Comparison of ENCODE assay signal across 10 cellular contexts in genomic region chr4:3368841-3369760, GRCh38.
DNase-seq lines count a peak whose midpoint lies in the region; ATAC-seq, FAIRE-seq and TF ChIP-seq lines count a peak whose summit lies in the region.
"Had no signal": no experiment of that assay in that cellular context is flagged by ENCODE, and none has a peak within 500 bp of the region (broad histone marks: within the 10 kb centered on the region; RNA-seq: fewer than 3 reads in every experiment).

No MANE protein-coding gene starts in this region.

- TF ChIP-seq CTCF in WI38 (IDR thresholded peaks at IDR 0.05; ENCODE audit: low read depth, low read length) (no peak), foreskin fibroblast (IDR thresholded peaks at IDR 0.05; ENCODE audit: low read depth, low read length) (no peak), suprapubic skin (IDR thresholded peaks at IDR 0.05) (no peak), D721Med (IDR thresholded peaks at IDR 0.05; ENCODE audit: insufficient read depth, missing control alignments) (no peak)

- no peak for TF ChIP-seq POLR2A in suprapubic skin (IDR thresholded peaks at IDR 0.05)

- peaks cover 11% of the 10 kb centered on the region for H3K4me1 Mint-ChIP-seq in activated CD8-positive, alpha-beta memory T cell treated with anti-CD3 and anti-CD28 coated beads, Interleukin-2, amount 10 ng/mL, durations not matched to agents 7 days and 5 days

- H3K4me1 ChIP-seq in suprapubic skin, result peaks cover 34% of the 10 kb centered on the region

- no peak for FAIRE-seq in D721Med (lab: Jason Lieb, UNC)

- no peaks in the 10 kb centered on the region for H3K36me3 Mint-ChIP-seq in activated CD8-positive, alpha-beta memory T cell treated with anti-CD3 and anti-CD28 coated beads, Interleukin-2, amount 10 ng/mL, durations not matched to agents 7 days and 5 days

- no peaks in the 10 kb centered on the region for H3K27me3 ChIP-seq in suprapubic skin

- no peaks in the 10 kb centered on the region for H3K36me3 ChIP-seq in suprapubic skin

- H3K27ac ChIP-seq in suprapubic skin, result no peak overlapping the region
- H3K27ac ChIP-seq: epithelial cell of prostate had no signal

- H3K27ac Mint-ChIP-seq in activated CD8-positive, alpha-beta memory T cell treated with anti-CD3 and anti-CD28 coated beads, Interleukin-2, amount 10 ng/mL, durations not matched to agents 7 days and 5 days, result no peak overlapping the region

- peak; percentile 41 for DNase-seq in activated CD8-positive, alpha-beta memory T cell treated with anti-CD3 and anti-CD28 coated beads, Interleukin-2, amount 10 ng/mL, durations not matched to agents 7 days and 5 days
- no peak for DNase-seq in activated CD8-positive, alpha-beta memory T cell treated with anti-CD3 and anti-CD28 coated beads, Interleukin-2, amount 50 U/mL, for 4 hours
- DNase-seq in foreskin fibroblast (no peak), suprapubic skin (ENCODE audit: low spot score in 2 of 2) (no peak), D721Med (ENCODE audit: insufficient read length, low spot score) (no peak)

- 19% methylated on average over 9 of the region's 20 CpGs for WGBS in suprapubic skin

- no peak for TF ChIP-seq EP300 in suprapubic skin (IDR thresholded peaks at IDR 0.05)

- H3K4me3 ChIP-seq in WI38 (ENCODE audit: low read depth, low read length) (peak overlapping the region; percentile 20), foreskin fibroblast (ENCODE audit: low read depth in 1 of 2, low read length in 2 of 2) (peak overlapping the region; percentile 34 to 43), suprapubic skin (peak overlapping the region; percentile 15)

- no peaks in the 10 kb centered on the region for H3K9me3 ChIP-seq in suprapubic skin

- CTCF ChIA-PET in activated CD8-positive, alpha-beta memory T cell treated with anti-CD3 and anti-CD28 coated beads, Interleukin-2, amount 10 ng/mL, durations not matched to agents 7 days and 5 days (lab: Charles Lee), result interaction anchor here (0.9 kb wide), 1 partner anchor 178 kb away, joined by 3 read pairs; no protein-coding TSS in a partner anchor

- H3K9me3 Mint-ChIP-seq in activated CD8-positive, alpha-beta memory T cell treated with anti-CD3 and anti-CD28 coated beads, Interleukin-2, amount 10 ng/mL, durations not matched to agents 7 days and 5 days (ENCODE audit: low read depth), result no peaks in the 10 kb centered on the region

- peaks cover 32% of the 10 kb centered on the region for H3K27me3 Mint-ChIP-seq in activated CD8-positive, alpha-beta memory T cell treated with anti-CD3 and anti-CD28 coated beads, Interleukin-2, amount 10 ng/mL, durations not matched to agents 7 days and 5 days

- ATAC-seq in activated CD8-positive, alpha-beta memory T cell treated with anti-CD3 and anti-CD28 coated beads, Interleukin-2, amount 10 ng/mL, durations not matched to agents 7 days and 5 days, result no peak
- ATAC-seq in GM21717 (IDR thresholded peaks at IDR 0.05; ENCODE audit: unreplicated experiment), result no peak
- ATAC-seq in HG03280 (IDR thresholded peaks at IDR 0.05; ENCODE audit: unreplicated experiment), result no peak
- ATAC-seq: Panc1 had no signal

- peak overlapping the region; percentile 1 for H3K4me3 Mint-ChIP-seq in activated CD8-positive, alpha-beta memory T cell treated with anti-CD3 and anti-CD28 coated beads, Interleukin-2, amount 10 ng/mL, durations not matched to agents 7 days and 5 days
